ENCODE assay signal across 32 cellular contexts in the genomic region with DNA sequence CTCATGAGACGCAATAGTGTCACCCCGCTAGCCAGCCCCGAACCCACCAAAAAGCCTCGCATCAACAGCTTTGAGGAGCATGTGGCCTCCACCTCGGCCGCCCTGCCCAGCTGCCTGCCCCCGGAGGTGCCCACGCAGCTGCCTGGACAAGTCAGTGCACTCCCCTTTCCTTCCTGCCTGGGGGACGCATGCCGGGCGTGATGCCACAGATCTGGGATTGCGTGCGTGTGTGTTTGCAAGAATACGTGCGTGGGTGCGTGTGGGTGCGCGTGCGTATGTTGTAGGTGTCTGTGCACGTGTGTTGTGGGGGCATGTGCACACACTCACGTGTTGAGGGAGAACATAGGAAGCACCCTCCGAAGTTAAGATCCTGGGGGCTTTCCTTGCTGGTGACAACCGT. TPM values are rescaled to one million over a fixed set of nuclear protein-coding genes. Genes with fewer than 3 reads are reported as not detected.
DNase-seq lines count a peak whose midpoint lies in the region; ATAC-seq, FAIRE-seq and TF ChIP-seq lines count a peak whose summit lies in the region.
"Had no signal": no experiment of that assay in that cellular context is flagged by ENCODE, and none has a peak within 500 bp of the region (broad histone marks: within the 10 kb centered on the region; RNA-seq: fewer than 3 reads in every experiment).

No MANE protein-coding gene starts in this region.

- ATAC-seq in left cardiac atrium (no peak), T-cell (replicated peaks in 1 of 4) (no peak)
- ATAC-seq: left lung, right lobe of liver had no signal

- H3K27ac ChIP-seq in RWPE1 (peak overlapping the region; percentile 8; the same call in 1 of the 2 replicates), kidney (ENCODE audit: low read depth in 2 of 2, low read length in 2 of 2) (no peak overlapping the region), temporal lobe (ENCODE audit: low read depth, low read length) (peak overlapping the region; percentile 13)
- H3K27ac ChIP-seq: BLaER1, colonic mucosa, left lung, prostate gland, right lobe of liver had no signal

- H3K36me3 Mint-ChIP-seq in T-cell (peaks cover 57% of the 10 kb centered on the region), endothelial cell (ENCODE audit: low read depth, unreplicated experiment) (peaks cover 38% of the 10 kb centered on the region)

- H3K4me1 ChIP-seq in kidney (ENCODE audit: control insufficient read depth in 1 of 2, insufficient read depth in 1 of 2, low read depth in 1 of 2, low read length in 2 of 2), result peaks cover 0 to 3% of the 10 kb centered on the region in 2 donors
- H3K4me1 ChIP-seq: colonic mucosa, left lung, right lobe of liver had no signal

- intact Hi-C loops in left cardiac atrium (cut with DNase I), result no loop called here
- intact Hi-C loops in cardiac septum (cut with DNase I), result no loop called here
- intact Hi-C loops in kidney (cut with DNase I), result no loop called here

- no peak overlapping the region for H3K4me3 Mint-ChIP-seq in T-cell
- H3K4me3 Mint-ChIP-seq in endothelial cell (ENCODE audit: unreplicated experiment), result no peak overlapping the region
- H3K4me3 Mint-ChIP-seq: activated naive CD4-positive, alpha-beta T cell treated with anti-CD3 and anti-CD28 coated beads, Interleukin-2, amount 50 U/mL, for 24 hours; IgD-negative memory B cell; immature natural killer cell had no signal

- H3K9me3 Mint-ChIP-seq in T-cell (no peaks in the 10 kb centered on the region), endothelial cell (ENCODE audit: unreplicated experiment) (no peaks in the 10 kb centered on the region)
- H3K9me3 Mint-ChIP-seq: activated naive CD4-positive, alpha-beta T cell treated with anti-CD3 and anti-CD28 coated beads, Interleukin-2, amount 50 U/mL, for 24 hours; activated T-helper 2 cell treated with anti-CD3 and anti-CD28 coated beads, Interferon-gamma antibody, Interleukin-2, Interleukin-4, amounts not matched to agents 10 μg/mL and 5 μg/mL and 100 μg/mL, durations not matched to agents 14 hours and 24 hours and 36 hours; IgD-negative memory B cell; immature natural killer cell had no signal

- no peak for FAIRE-seq in kidney (lab: Jason Lieb, UNC)
- FAIRE-seq: G401.6 had no signal

- H3K27ac Mint-ChIP-seq in T-cell (no peak overlapping the region), endothelial cell (ENCODE audit: unreplicated experiment) (no peak overlapping the region)
- H3K27ac Mint-ChIP-seq: activated naive CD4-positive, alpha-beta T cell treated with anti-CD3 and anti-CD28 coated beads, Interleukin-2, amount 50 U/mL, for 24 hours; activated T-helper 2 cell treated with anti-CD3 and anti-CD28 coated beads, Interferon-gamma antibody, Interleukin-2, Interleukin-4, amounts not matched to agents 10 μg/mL and 5 μg/mL and 100 μg/mL, durations not matched to agents 14 hours and 24 hours and 36 hours; IgD-negative memory B cell; immature natural killer cell had no signal

- DNase-seq in left cardiac atrium (peak; percentile 18), cardiac septum (ENCODE audit: low spot score) (no peak), RWPE1 (ENCODE audit: low spot score) (no peak), kidney (peak; percentile 59), T-cell (no peak), endothelial cell (ENCODE audit: low spot score) (no peak)
- DNase-seq: activated CD4-positive, alpha-beta T cell treated with anti-CD3 and anti-CD28 coated beads, Interleukin-2, amount 50 U/mL, for 4 hours; activated CD4-positive, CD25-positive, alpha-beta regulatory T cell; anterior cingulate cortex; colonic mucosa; DMS79; effector CD8-positive, alpha-beta T cell; hypothalamus; immature natural killer cell; left lung; mesendoderm; NCI-H146; NCI-H226; NCI-H69; nucleus accumbens; SIG-M5; stimulated activated CD4-positive, alpha-beta T cell treated with anti-CD3 and anti-CD28 coated beads, Interleukin-12 subunit alpha, Interleukin-12 subunit beta, amount 100 ng/mL, for 4 hours; stimulated activated CD4-positive, alpha-beta T cell treated with anti-CD3 and anti-CD28 coated beads, Interleukin-2, amount 100 ng/mL, for 48 hours; trophoblast cell had no signal

- peaks cover 9 to 32% of the 10 kb centered on the region in 2 donors for H3K36me3 ChIP-seq in kidney (ENCODE audit: control insufficient read depth in 1 of 2, insufficient read depth in 2 of 2, low read length in 2 of 2)

- peaks cover 7 to 9% (median 8%) of the 10 kb centered on the region in 3 donors for H3K4me1 Mint-ChIP-seq in T-cell
- H3K4me1 Mint-ChIP-seq in endothelial cell (ENCODE audit: unreplicated experiment), result no peaks in the 10 kb centered on the region
- H3K4me1 Mint-ChIP-seq: IgD-negative memory B cell, immature natural killer cell had no signal

- CTCF ChIA-PET in RWPE1 (lab: Yijun Ruan, JAX), result no interaction called here
- CTCF ChIA-PET in T-cell (lab: Charles Lee), result no interaction called here

- H3K27me3 Mint-ChIP-seq in T-cell (no peaks in the 10 kb centered on the region), endothelial cell (ENCODE audit: unreplicated experiment) (peaks cover 8% of the 10 kb centered on the region)
- H3K27me3 Mint-ChIP-seq: activated naive CD4-positive, alpha-beta T cell treated with anti-CD3 and anti-CD28 coated beads, Interleukin-2, amount 50 U/mL, for 24 hours; IgD-negative memory B cell had no signal

- TF ChIP-seq CTCF in RWPE1 (conservative IDR thresholded peaks at IDR 0.05; ENCODE audit: low read depth) (no peak), kidney (IDR thresholded peaks at IDR 0.05; ENCODE audit: borderline replicate concordance, extremely low read depth, insufficient read depth) (no peak), endothelial cell (IDR thresholded peaks at IDR 0.05; ENCODE audit: unreplicated experiment) (no peak)

- no peaks in the 10 kb centered on the region for H3K9me3 ChIP-seq in kidney (ENCODE audit: control insufficient read depth in 1 of 2, low read length in 2 of 2)
- H3K9me3 ChIP-seq: BLaER1, colonic mucosa, left lung, prostate gland, right lobe of liver had no signal

- H3K4me3 ChIP-seq in kidney (ENCODE audit: low read length in 2 of 2), result no peak overlapping the region
- H3K4me3 ChIP-seq: BLaER1, colonic mucosa, left lung, prostate gland, right lobe of liver had no signal

- POLR2A ChIA-PET in RWPE1 (lab: Yijun Ruan, JAX; ENCODE audit: low non-redundant PET) (no interaction called here), T-cell (lab: Charles Lee) (interaction anchor here in 1 of 2 donors (0.7 kb wide), 1 partner anchor 340 kb away, joined by 5 read pairs; no protein-coding TSS in a partner anchor)

- no peak overlapping the region for H3K9ac ChIP-seq in kidney (ENCODE audit: low read length in 2 of 2)
- H3K9ac ChIP-seq: BLaER1 had no signal

RNA-seq across cellular contexts. Expression of gene PFKFB3, which starts 23.5 kb away (rescaled TPM):
- total RNA-seq in left cardiac atrium (10 to 100 TPM; 30.7 to 56.1 TPM), cardiac septum (13.8 TPM), kidney (141 TPM), temporal lobe (20.9 TPM), T-cell (10 to 100 TPM; 48.7 to 99.2 (median 93.9) TPM), endothelial cell (ENCODE audit: unreplicated experiment) (32.3 TPM)
- 34.9 TPM for polyA plus RNA-seq in kidney (ENCODE audit: insufficient read depth, low read depth, low replicate concordance)

Comparison
In these comparisons a context has a peak if more than half of its experiments do, and no peak if none do; other contexts are left out.
1. DNase-seq: peak in left cardiac atrium (single experiment) and kidney (single experiment); none in cardiac septum (single experiment), RWPE1 (single experiment), T-cell (0 of 34) and endothelial cell (single experiment).
2. H3K27ac ChIP-seq: peak in RWPE1 (single experiment) and temporal lobe (single experiment); none in kidney (0 of 2).